8 cellular contexts compared by ENCODE assay signal in genomic region chr18:62524443-62525200, GRCh38. TPM values are rescaled to one million over a fixed set of nuclear protein-coding genes. Genes with fewer than 3 reads are reported as not detected.
DNase-seq lines count a peak whose midpoint lies in the region; ATAC-seq, FAIRE-seq and TF ChIP-seq lines count a peak whose summit lies in the region.

No MANE protein-coding gene starts in this region.

- CTCF ChIA-PET in activated CD4-positive, alpha-beta T cell treated with anti-CD3 and anti-CD28 coated beads for 36 hours (lab: Charles Lee) = interaction anchor here (1.0 to 1.2 kb wide), 2 partner anchors 99 to 104 kb away, joined by 3 read pairs; no protein-coding TSS in a partner anchor
- CTCF ChIA-PET in HepG2 (lab: Yijun Ruan, JAX; ENCODE audit: low intra/inter-chr PET ratio, low total read pairs) = no interaction called here

- H3K4me1 ChIP-seq in HepG2 (ENCODE audit: insufficient read depth, low read length) = peaks cover 45% of the 10 kb centered on the region

- DNase-seq in SIG-M5 treated with dmso at 0.1 percent for 504 hours (lab: John Stamatoyannopoulos, UW; ENCODE audit: unreplicated experiment) (peak; percentile 45), SIG-M5 (lab: John Stamatoyannopoulos, UW) (no peak), NCI-H1105 treated with DMSO at 0.1 percent for 48 hours (lab: John Stamatoyannopoulos, UW) (peak; percentile 72), HepG2 (ENCODE audit: low spot score) (no peak), HK-2 (ENCODE audit: unreplicated experiment) (no peak)
- peak; percentile 74 for DNase-seq in activated CD4-positive, alpha-beta T cell treated with anti-CD3 and anti-CD28 coated beads for 36 hours
- DNase-seq in stimulated activated CD4-positive, alpha-beta T cell treated with anti-CD3 and anti-CD28 coated beads, Interleukin-4, amount 100 ng/mL, for 24 hours = peak; percentile 55

- intact Hi-C loops in activated CD4-positive, alpha-beta T cell treated with anti-CD3 and anti-CD28 coated beads for 36 hours (cut with DNase I, micrococcal nuclease) = loop anchor here (1.0 to 10.0 kb wide), 10 partner anchors 77 to 1450 kb away; partner anchors contain the start of genes TNFRSF11A (in 2 of the 2), KDSR (in 1 of the 2), PHLPP1 (in 1 of the 2) and SERPINB8 (in 1 of the 2)
- intact Hi-C loops in HepG2 (cut with micrococcal nuclease; ENCODE audit: unreplicated experiment) = loop anchor here (10.0 kb wide), 1 partner anchor 340 kb away; the partner anchor contains the start of genes PIGN and RELCH

- TF ChIP-seq RAD21 in HepG2 (CRISPR knock-in tag; IDR thresholded peaks at IDR 0.05) = no peak

- no peaks in the 10 kb centered on the region for H3K27me3 Mint-ChIP-seq in activated CD4-positive, alpha-beta T cell treated with anti-CD3 and anti-CD28 coated beads for 36 hours

- peak overlapping the region; percentile 90 for H3K4me2 ChIP-seq in HepG2 (ENCODE audit: low read depth, low read length)

- H3K4me3 Mint-ChIP-seq in activated CD4-positive, alpha-beta T cell treated with anti-CD3 and anti-CD28 coated beads for 36 hours = peak overlapping the region; percentile 95

- H3K27ac ChIP-seq in cingulate gyrus (ENCODE audit: low read depth, low read length) (peak overlapping the region; percentile 93), HepG2 (ENCODE audit: extremely low read length, insufficient read depth, low read length) (peak overlapping the region; percentile 96)

- H3K9me3 ChIP-seq in HepG2 (ENCODE audit: low read length) = no peaks in the 10 kb centered on the region

- in situ Hi-C loops in HepG2 (cut with HindIII; ENCODE audit: extremely low pct_ligation_motif_present, low pct_unique_long_range_greater_than_20kb) = loop anchor here (5.0 to 10.0 kb wide), 2 partner anchors 70 to 97 kb away; no protein-coding TSS in a partner anchor

- under 1% methylated on average over 21 of the region's 57 CpGs for WGBS in HepG2 (ENCODE audit: low lambda C conversion rate)

- peak overlapping the region; percentile 89 to 98 (median 92) for H3K4me3 ChIP-seq in HepG2 (replicated peaks in 1 of 3; ENCODE audit: insufficient read depth in 1 of 3, low read depth in 2 of 3, low read length in 3 of 3)

- no TSS peak for BruUV-seq in HepG2 (replicated peaks; lab: Mats Ljungman, UMichigan)

- POLR2A ChIA-PET in activated CD4-positive, alpha-beta T cell treated with anti-CD3 and anti-CD28 coated beads for 36 hours (lab: Charles Lee) = interaction anchor here (0.8 to 1.4 kb wide), 3 partner anchors 104 to 751 kb away, joined by 3 to 6 read pairs (median 3); partner anchors contain the start of genes PIGN and RELCH
- POLR2A ChIA-PET in HepG2 (lab: Yijun Ruan, JAX) = interaction anchor here (5.3 kb wide), 1 partner anchor 70 kb away, joined by 41 read pairs; no protein-coding TSS in a partner anchor

- TF ChIP-seq POLR2A in HepG2 (IDR thresholded peaks at IDR 0.05; ENCODE audit: insufficient read depth in 1 of 2, low read depth in 2 of 2, low read length in 2 of 2) = no peak

- H3K27ac Mint-ChIP-seq in activated CD4-positive, alpha-beta T cell treated with anti-CD3 and anti-CD28 coated beads for 36 hours = peak overlapping the region; percentile 98

- H3K4me1 Mint-ChIP-seq in activated CD4-positive, alpha-beta T cell treated with anti-CD3 and anti-CD28 coated beads for 36 hours = peaks cover 32% of the 10 kb centered on the region

- peak; percentile 11 for ATAC-seq in activated CD4-positive, alpha-beta T cell treated with anti-CD3 and anti-CD28 coated beads for 36 hours
- no peak for ATAC-seq in HepG2

- H2AFZ ChIP-seq in HepG2 (ENCODE audit: low read length) = no peak overlapping the region

- H3K27me3 ChIP-seq in HepG2 (ENCODE audit: control insufficient read depth in 1 of 2, insufficient read depth in 2 of 2, low read length in 2 of 2) = no peaks in the 10 kb centered on the region; a peak in 1 of 5 replicates

- FAIRE-seq in HepG2 (lab: Jason Lieb, UNC) = no peak

- peaks cover 3% of the 10 kb centered on the region; the same call in 1 of the 2 replicates for H4K20me1 ChIP-seq in HepG2 (ENCODE audit: insufficient read depth, low read length)

- H3K36me3 Mint-ChIP-seq in activated CD4-positive, alpha-beta T cell treated with anti-CD3 and anti-CD28 coated beads for 36 hours (ENCODE audit: low read depth) = peaks cover 15% of the 10 kb centered on the region

- no peak for TF ChIP-seq CTCF in HepG2 (CRISPR knock-in tag; IDR thresholded peaks at IDR 0.05)

- H3K9ac ChIP-seq in HepG2 (ENCODE audit: insufficient read depth, low read depth, low read length) = peak overlapping the region; percentile 94

- 0 out of 5 replicates have a peak, but pooled peaks cover 0 to 4% of the 10 kb centered on the region in 2 experiments for H3K36me3 ChIP-seq in HepG2 (replicated peaks in 1 of 2; ENCODE audit: control insufficient read depth in 1 of 2, insufficient read depth in 2 of 2, low read length in 2 of 2)

- H3K79me2 ChIP-seq in HepG2 (ENCODE audit: insufficient read depth, low read length) = peaks cover 88% of the 10 kb centered on the region

- H3K9me3 Mint-ChIP-seq in activated CD4-positive, alpha-beta T cell treated with anti-CD3 and anti-CD28 coated beads for 36 hours (ENCODE audit: low read depth) = no peaks in the 10 kb centered on the region

- TF ChIP-seq EP300 in HepG2 (IDR thresholded peaks at IDR 0.05; ENCODE audit: low read depth in 2 of 2, low read length in 2 of 2) = no peak
- no peak for TF ChIP-seq EP300 in HepG2 (CRISPR knock-in tag; IDR thresholded peaks at IDR 0.05; ENCODE audit: borderline replicate concordance)

TF ChIP-seq in HepG2, 621 proteins besides CTCF, POLR2A, EP300 and RAD21 (continues in another document):
- TF ChIP-seq PHF8 (CRISPR knock-in tag; IDR thresholded peaks at IDR 0.05) (no peak), SSRP1 (CRISPR knock-in tag; IDR thresholded peaks at IDR 0.05) (no peak), ZNF326 (CRISPR knock-in tag; IDR thresholded peaks at IDR 0.05; ENCODE audit: borderline replicate concordance) (no peak), HNRNPLL (IDR thresholded peaks at IDR 0.05; ENCODE audit: low read depth, low read length, poor library complexity, severe bottlenecking) (peak; percentile 42), SMAD3 (CRISPR knock-in tag; IDR thresholded peaks at IDR 0.05) (no peak), PCBP1 (IDR thresholded peaks at IDR 0.05; ENCODE audit: borderline replicate concordance, low read depth, low read length) (0 out of 2 replicates have a peak, but pooled peaks have one; percentile 20), HNRNPL (IDR thresholded peaks at IDR 0.05; ENCODE audit: low read depth, low read length) (0 out of 2 replicates have a peak, but pooled peaks have one; percentile 20), ARID2 (CRISPR knock-in tag; IDR thresholded peaks at IDR 0.05; ENCODE audit: borderline replicate concordance) (no peak)
- TF ChIP-seq, protein P1, sequence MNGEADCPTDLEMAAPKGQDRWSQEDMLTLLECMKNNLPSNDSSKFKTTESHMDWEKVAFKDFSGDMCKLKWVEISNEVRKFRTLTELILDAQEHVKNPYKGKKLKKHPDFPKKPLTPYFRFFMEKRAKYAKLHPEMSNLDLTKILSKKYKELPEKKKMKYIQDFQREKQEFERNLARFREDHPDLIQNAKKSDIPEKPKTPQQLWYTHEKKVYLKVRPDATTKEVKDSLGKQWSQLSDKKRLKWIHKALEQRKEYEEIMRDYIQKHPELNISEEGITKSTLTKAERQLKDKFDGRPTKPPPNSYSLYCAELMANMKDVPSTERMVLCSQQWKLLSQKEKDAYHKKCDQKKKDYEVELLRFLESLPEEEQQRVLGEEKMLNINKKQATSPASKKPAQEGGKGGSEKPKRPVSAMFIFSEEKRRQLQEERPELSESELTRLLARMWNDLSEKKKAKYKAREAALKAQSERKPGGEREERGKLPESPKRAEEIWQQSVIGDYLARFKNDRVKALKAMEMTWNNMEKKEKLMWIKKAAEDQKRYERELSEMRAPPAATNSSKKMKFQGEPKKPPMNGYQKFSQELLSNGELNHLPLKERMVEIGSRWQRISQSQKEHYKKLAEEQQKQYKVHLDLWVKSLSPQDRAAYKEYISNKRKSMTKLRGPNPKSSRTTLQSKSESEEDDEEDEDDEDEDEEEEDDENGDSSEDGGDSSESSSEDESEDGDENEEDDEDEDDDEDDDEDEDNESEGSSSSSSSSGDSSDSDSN (CRISPR knock-in tag; IDR thresholded peaks at IDR 0.05) = peak; percentile 85

RNA-seq across cellular contexts. Expression of gene ZCCHC2, which starts 1.8 kb away (rescaled TPM):
- total RNA-seq in activated CD4-positive, alpha-beta T cell treated with anti-CD3 and anti-CD28 coated beads for 36 hours = 10 to 100 TPM; 26.1 to 40.1 TPM
- total RNA-seq in HepG2 (2016; rRNA removed; fragmentation: Illumina TruSeq; extraction: Trizol) = 76.1 and 76.5 TPM in 2 replicates
- total RNA-seq in HepG2 (2016; cell fraction: cytosol; rRNA removed; fragmentation: Illumina TruSeq; extraction: Trizol; ENCODE audit: low read depth) = 177 and 189 TPM in 2 replicates
- total RNA-seq in HepG2 (2016; cell fraction: insoluble cytoplasmic fraction; rRNA removed; fragmentation: Illumina TruSeq; extraction: Trizol) = 71.7 and 74.4 TPM in 2 replicates
- total RNA-seq in HepG2 (2016; cell fraction: membrane; rRNA removed; fragmentation: Illumina TruSeq; extraction: Trizol) = 60.3 and 72.3 TPM in 2 replicates
- total RNA-seq in HepG2 (2016; cell fraction: nucleus; rRNA removed; fragmentation: Illumina TruSeq; extraction: Trizol) = 106 and 120 TPM in 2 replicates
- polyA plus RNA-seq in HepG2 (2011; rRNA removed) = 52.2 and 62.5 TPM in 2 replicates
- 39.3 and 44.4 TPM in 2 replicates for polyA plus RNA-seq in HepG2 (2011; cell fraction: cytosol; rRNA removed)
- 79.8 and 99.4 TPM in 2 replicates for polyA plus RNA-seq in HepG2 (2011; cell fraction: nucleus; rRNA removed)
- 25.6 and 27.8 TPM in 2 replicates for polyA plus RNA-seq in HepG2 (2012)
- 4.7 and 5.0 TPM in 2 replicates for polyA plus RNA-seq in HepG2 (2016; cell fraction: cytosol; fragmentation: Illumina TruSeq; extraction: Trizol; ENCODE audit: low read depth)
- polyA plus RNA-seq in HepG2 (2016; cell fraction: insoluble cytoplasmic fraction; fragmentation: Illumina TruSeq; extraction: Trizol; ENCODE audit: low read depth) = 53.3 and 60.9 TPM in 2 replicates
- polyA plus RNA-seq in HepG2 (2016; cell fraction: membrane; fragmentation: Illumina TruSeq; extraction: Trizol; ENCODE audit: low read depth) = 13.0 and 14.6 TPM in 2 replicates
- 129 and 143 TPM in 2 replicates for polyA plus RNA-seq in HepG2 (2016; cell fraction: nucleus; fragmentation: Illumina TruSeq; extraction: Trizol; ENCODE audit: insufficient read depth, low read depth)
- 58.0 and 138 TPM in 2 replicates for polyA minus RNA-seq in HepG2 (2011; rRNA and poly(A)+ RNA removed; ENCODE audit: low replicate concordance)
- polyA minus RNA-seq in HepG2 (2011; cell fraction: cytosol; rRNA and poly(A)+ RNA removed) = 42.1 and 44.2 TPM in 2 replicates
- polyA minus RNA-seq in HepG2 (2011; cell fraction: nucleus; rRNA and poly(A)+ RNA removed) = 164 and 187 TPM in 2 replicates

Comparison
In these comparisons a context has a peak if more than half of its experiments do, and no peak if none do; other contexts are left out.
1. DNase-seq: peak in SIG-M5 treated with dmso at 0.1 percent for 504 hours (single experiment), NCI-H1105 treated with DMSO at 0.1 percent for 48 hours (single experiment), activated CD4-positive, alpha-beta T cell treated with anti-CD3 and anti-CD28 coated beads for 36 hours (single experiment) and stimulated activated CD4-positive, alpha-beta T cell treated with anti-CD3 and anti-CD28 coated beads, Interleukin-4, amount 100 ng/mL, for 24 hours (single experiment); none in SIG-M5 (single experiment), HepG2 (single experiment) and HK-2 (single experiment).